8 cellular contexts compared by ENCODE assay signal in genomic region chr3:54951405-54951804, GRCh38. TPM values are rescaled to one million over a fixed set of nuclear protein-coding genes. Genes with fewer than 3 reads are reported as not detected.
DNase-seq lines count a peak whose midpoint lies in the region; ATAC-seq and TF ChIP-seq lines count a peak whose summit lies in the region.

No MANE protein-coding gene starts in this region.

- H3K4me1 ChIP-seq in adrenal gland (replicated peaks in 1 of 2), result no peaks in the 10 kb centered on the region
- H3K4me1 ChIP-seq in skeletal muscle satellite cell (ENCODE audit: control insufficient read depth, insufficient read depth, low read length), result peaks cover 23% of the 10 kb centered on the region

- CTCF ChIA-PET in AG04449 (lab: Yijun Ruan, JAX), result interaction anchor here (1.0 to 2.5 kb wide), 5 partner anchors 11 to 531 kb away, joined by 3 to 6 read pairs (median 3); no protein-coding TSS in a partner anchor

- no peak overlapping the region for H3K4me3 ChIP-seq in AG04449 (ENCODE audit: low read depth, low read length)
- no peak overlapping the region for H3K4me3 ChIP-seq in HL-60 (replicated peaks; ENCODE audit: insufficient read depth, low read length)
- no peak overlapping the region for H3K4me3 ChIP-seq in adrenal gland
- H3K4me3 ChIP-seq in skeletal muscle satellite cell (ENCODE audit: low read length), result no peak overlapping the region

- peak; percentile 80 for TF ChIP-seq CTCF in AG04449 (IDR thresholded peaks at IDR 0.05; ENCODE audit: insufficient read depth, low read length, missing control alignments)
- TF ChIP-seq CTCF in HL-60 (IDR thresholded peaks at IDR 0.05; ENCODE audit: insufficient read depth, low read length), result peak; percentile 20
- TF ChIP-seq CTCF in adrenal gland (IDR thresholded peaks at IDR 0.05), result peak; percentile 56 to 71 (median 66)

- DNase-seq in AG04449 (ENCODE audit: low read depth, low spot score) (peak; percentile 67), HL-60 (ENCODE audit: low read depth in 1 of 2, low spot score in 1 of 2) (peak in 1 of 2 experiments; percentile 60), adrenal gland (peak; percentile 74 to 92 (median 87)), hepatic stellate cell (ENCODE audit: low spot score) (peak; percentile 83), NCI-H1694 treated with DMSO at 0.1 percent for 48 hours (lab: John Stamatoyannopoulos, UW) (no peak)

- H3K9me3 ChIP-seq in adrenal gland (replicated peaks in 1 of 3), result no peaks in the 10 kb centered on the region
- no peaks in the 10 kb centered on the region for H3K9me3 ChIP-seq in skeletal muscle satellite cell (replicated peaks; ENCODE audit: low read length)

- peak overlapping the region; percentile 45 for H3K9ac ChIP-seq in skeletal muscle satellite cell (ENCODE audit: low read depth, low read length)

- POLR2A ChIA-PET in AG04449 (lab: Yijun Ruan, JAX), result interaction anchor here (0.7 kb wide), 1 partner anchor 381 kb away, joined by 3 read pairs; no protein-coding TSS in a partner anchor

- peak overlapping the region; percentile 63 for H3K4me2 ChIP-seq in skeletal muscle satellite cell (ENCODE audit: low read length)

- 27 to 48% (median 43%) methylated on average over 8 of the region's 8 CpGs for WGBS in adrenal gland, 4 donors

- intact Hi-C loops in adrenal gland (cut with DNase I), result loop anchor here in 1 of 2 donors (10.0 kb wide), 1 partner anchor 223 kb away; no protein-coding TSS in a partner anchor

- no peaks in the 10 kb centered on the region for H3K36me3 ChIP-seq in adrenal gland (replicated peaks in 1 of 2)
- no peaks in the 10 kb centered on the region for H3K36me3 ChIP-seq in skeletal muscle satellite cell (ENCODE audit: insufficient read depth, low read length)

- H3K27me3 ChIP-seq in HL-60 (ENCODE audit: insufficient read depth, poor library complexity, severe bottlenecking), result no peaks in the 10 kb centered on the region
- H3K27me3 ChIP-seq in adrenal gland, result no peaks in the 10 kb centered on the region
- H3K27me3 ChIP-seq in skeletal muscle satellite cell (ENCODE audit: control insufficient read depth, insufficient read depth, low read length), result no peaks in the 10 kb centered on the region

- ATAC-seq in HG03378 (IDR thresholded peaks at IDR 0.05; ENCODE audit: unreplicated experiment) (no peak), GM21367 (IDR thresholded peaks at IDR 0.05; ENCODE audit: unreplicated experiment) (no peak)

- no peak overlapping the region for H3K27ac ChIP-seq in HL-60 (replicated peaks)
- no peak overlapping the region for H3K27ac ChIP-seq in adrenal gland

- no peak for TF ChIP-seq POLR2A in adrenal gland (IDR thresholded peaks at IDR 0.05)

RNA-seq across cellular contexts. Expression of gene LRTM1, which starts 23.5 kb away (rescaled TPM):
- total RNA-seq in adrenal gland, result not detected
- under 1 TPM in 1 of 3 donors, not detected in 2; 0.16 TPM for polyA plus RNA-seq in adrenal gland
- not detected in 2 replicates for total RNA-seq in skeletal muscle satellite cell (2012; rRNA removed)

Comparison
In these comparisons a context has a peak if more than half of its experiments do, and no peak if none do; other contexts are left out.
1. CTCF ChIP-seq: peak in every context shown above with its lines; median percentile 80 in AG04449; 66 in adrenal gland; 20 in HL-60.